In genomic region chr2:230849633-230850357, GRCh38 we compare ENCODE assay signal across 8 cellular contexts. TPM values are rescaled to one million over a fixed set of nuclear protein-coding genes. Genes with fewer than 3 reads are reported as not detected.
DNase-seq lines count a peak whose midpoint lies in the region; ATAC-seq and TF ChIP-seq lines count a peak whose summit lies in the region.

No MANE protein-coding gene starts in this region.

- DNase-seq in T-helper 22 cell (ENCODE audit: low read depth) (peak; percentile 34), astrocyte of the spinal cord (ENCODE audit: low read depth, low spot score) (no peak), right lobe of liver (peak in 1 of 3 donors; percentile 59), SJCRH30 (no peak), NCI-H2227 (lab: John Stamatoyannopoulos, UW; ENCODE audit: unreplicated experiment) (no peak)
- peak; percentile 59 for DNase-seq in stimulated activated CD8-positive, alpha-beta memory T cell treated with anti-CD3 and anti-CD28 coated beads, Interleukin-4, amount 100 ng/mL, for 24 hours (ENCODE audit: low read depth)

- H3K36me3 ChIP-seq in right lobe of liver: no peaks in the 10 kb centered on the region
- no peaks in the 10 kb centered on the region for H3K36me3 ChIP-seq in SJCRH30

- TF ChIP-seq CTCF in astrocyte of the spinal cord (IDR thresholded peaks at IDR 0.05; ENCODE audit: low read depth, low read length) (peak; percentile 86), right lobe of liver (IDR thresholded peaks at IDR 0.05) (peak; percentile 64 to 88 (median 80))

- no peaks in the 10 kb centered on the region for H3K9me3 ChIP-seq in right lobe of liver
- H3K9me3 ChIP-seq in SJCRH30 (replicated peaks): 0 out of 2 replicates have a peak, but pooled peaks cover 4% of the 10 kb centered on the region

- peak; percentile 49 for ATAC-seq in GM21360 (IDR thresholded peaks at IDR 0.05; ENCODE audit: unreplicated experiment)
- peak; percentile 53 to 71 (median 60) for ATAC-seq in right lobe of liver
- no peak for ATAC-seq in GM21515 (IDR thresholded peaks at IDR 0.05; ENCODE audit: unreplicated experiment)

- H3K4me1 ChIP-seq in right lobe of liver: peaks cover 0 to 6% (median 0%) of the 10 kb centered on the region in 4 donors
- no peaks in the 10 kb centered on the region for H3K4me1 ChIP-seq in SJCRH30

- intact Hi-C loops in right lobe of liver (cut with DNase I): no loop called here

- TF ChIP-seq POLR2A in right lobe of liver (IDR thresholded peaks at IDR 0.05): no peak

- H3K27ac ChIP-seq in right lobe of liver (no peak overlapping the region), SJCRH30 (no peak overlapping the region)

- H3K27me3 ChIP-seq in right lobe of liver (peaks cover 0 to 5% of the 10 kb centered on the region in 2 donors), SJCRH30 (no peaks in the 10 kb centered on the region)

- in situ Hi-C loops in astrocyte of the spinal cord (cut with HindIII; ENCODE audit: low sequenced_read_pairs): no loop called here

- H3K4me3 ChIP-seq in astrocyte of the spinal cord (ENCODE audit: low read depth, low read length): no peak overlapping the region
- no peak overlapping the region for H3K4me3 ChIP-seq in right lobe of liver
- H3K4me3 ChIP-seq in SJCRH30: no peak overlapping the region

- WGBS in right lobe of liver (ENCODE audit: insufficient coverage, low coverage, low lambda C conversion rate, missing lambda C conversion rate): 59% methylated on average over 39 of the region's 40 CpGs

RNA-seq across cellular contexts. Expression of gene ITM2C, which starts 14.9 kb away (rescaled TPM):
- 10 to 100 TPM; 11.1 to 26.9 (median 24.2) TPM for total RNA-seq in right lobe of liver
- total RNA-seq in SJCRH30 (2014; rRNA removed; shearing (Covaris generic)): 18.1 and 20.9 TPM in 2 replicates

Comparison
In these comparisons a context has a peak if more than half of its experiments do, and no peak if none do; other contexts are left out.
1. DNase-seq: peak in T-helper 22 cell (single experiment) and stimulated activated CD8-positive, alpha-beta memory T cell treated with anti-CD3 and anti-CD28 coated beads, Interleukin-4, amount 100 ng/mL, for 24 hours (single experiment); none in astrocyte of the spinal cord (single experiment), SJCRH30 (0 of 2) and NCI-H2227 (single experiment).